In the genomic region with DNA sequence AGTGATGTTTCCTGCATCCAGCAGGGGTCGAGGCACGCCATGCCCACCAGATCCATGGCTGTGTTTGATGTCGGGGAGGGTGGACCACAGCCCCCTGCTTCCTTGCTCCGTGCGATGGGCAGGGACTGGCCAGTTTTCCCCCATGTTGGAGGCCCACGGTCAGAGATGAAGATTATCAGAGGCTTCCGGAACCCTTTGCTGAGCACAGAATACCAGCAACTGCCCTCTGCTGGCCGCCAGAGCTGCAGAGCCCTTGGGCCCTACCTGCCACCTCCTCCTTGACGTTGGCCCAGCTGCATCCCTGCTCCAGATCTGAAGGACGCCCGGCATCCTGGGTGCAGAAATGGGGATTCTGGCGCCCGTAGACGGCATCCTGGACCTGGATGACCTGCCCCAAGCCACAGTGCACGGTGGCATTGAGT, we compare ENCODE assay signal across 8 cellular contexts. TPM values are rescaled to one million over a fixed set of nuclear protein-coding genes. Genes with fewer than 3 reads are reported as not detected.
DNase-seq lines count a peak whose midpoint lies in the region; ATAC-seq, FAIRE-seq and TF ChIP-seq lines count a peak whose summit lies in the region.

No MANE protein-coding gene starts in this region.

- dilution Hi-C loops in keratinocyte (cut with MboI; ENCODE audit: extremely low pct_ligation_motif_present, low sequenced_read_pairs), result no loop called here

- no peaks in the 10 kb centered on the region for H3K9me3 ChIP-seq in WERI-Rb-1 (ENCODE audit: severe bottlenecking)
- H3K9me3 ChIP-seq in keratinocyte (ENCODE audit: control insufficient read depth, low read depth, low read length), result no peaks in the 10 kb centered on the region
- H3K9me3 ChIP-seq in ovary, result no peaks in the 10 kb centered on the region

- no peak overlapping the region for H3K4me2 ChIP-seq in keratinocyte (ENCODE audit: control insufficient read depth, extremely low read depth, insufficient read depth, low read depth, low read length)

- H4K20me1 ChIP-seq in keratinocyte (ENCODE audit: control insufficient read depth, extremely low read depth, insufficient read depth, low read length), result no peaks in the 10 kb centered on the region

- no peak for ATAC-seq in HG02610 (IDR thresholded peaks at IDR 0.05; ENCODE audit: unreplicated experiment)
- no peak for ATAC-seq in GM18517 (IDR thresholded peaks at IDR 0.05; ENCODE audit: unreplicated experiment)

- no peaks in the 10 kb centered on the region for H3K9me1 ChIP-seq in keratinocyte (ENCODE audit: control insufficient read depth, extremely low read depth, insufficient read depth, low read length)

- no peak for TF ChIP-seq POLR2A in H54 (IDR thresholded peaks at IDR 0.05; ENCODE audit: low read depth, low read length)
- TF ChIP-seq POLR2A in ovary (IDR thresholded peaks at IDR 0.05), result no peak

- H2AFZ ChIP-seq in keratinocyte (ENCODE audit: control insufficient read depth, low read length), result no peak overlapping the region

- intact Hi-C loops in ovary (cut with DNase I), result no loop called here

- no peak overlapping the region for H3K9ac ChIP-seq in keratinocyte (ENCODE audit: control insufficient read depth, extremely low read depth, insufficient read depth, low read length)

- H3K27me3 ChIP-seq in WERI-Rb-1 (ENCODE audit: insufficient read depth, low read depth, severe bottlenecking), result no peaks in the 10 kb centered on the region
- H3K27me3 ChIP-seq in keratinocyte (ENCODE audit: control insufficient read depth, extremely low read depth, insufficient read depth, low read length), result peaks cover 3% of the 10 kb centered on the region
- H3K27me3 ChIP-seq in ovary, result no peaks in the 10 kb centered on the region

- peak; percentile 43 for TF ChIP-seq CTCF in WERI-Rb-1 (IDR thresholded peaks at IDR 0.05; ENCODE audit: low read depth, low read length)
- peak in 2 of 3 experiments; percentile 53 to 64 for TF ChIP-seq CTCF in keratinocyte (optimal IDR thresholded peaks at IDR 0.05 in 1 of 3, IDR thresholded peaks at IDR 0.05 in 1 of 3, conservative IDR thresholded peaks at IDR 0.05 in 1 of 3; ENCODE audit: extremely low read depth in 1 of 3, insufficient read depth in 2 of 3, low read length in 3 of 3)
- no peak for TF ChIP-seq CTCF in ovary (IDR thresholded peaks at IDR 0.05)

- no peak overlapping the region for H3K4me3 ChIP-seq in WERI-Rb-1 (ENCODE audit: low read depth, low read length)
- H3K4me3 ChIP-seq in keratinocyte (ENCODE audit: control insufficient read depth in 2 of 3, extremely low read depth in 1 of 3, insufficient read depth in 2 of 3, low read depth in 1 of 3, low read length in 3 of 3), result no peak overlapping the region
- no peak overlapping the region for H3K4me3 ChIP-seq in ovary

- H3K36me3 ChIP-seq in WERI-Rb-1 (no peaks in the 10 kb centered on the region), keratinocyte (ENCODE audit: control insufficient read depth in 2 of 2, extremely low read depth in 1 of 2, insufficient read depth in 2 of 2, low read length in 2 of 2) (no peaks in the 10 kb centered on the region), ovary (no peaks in the 10 kb centered on the region)

- no peak overlapping the region for H3K27ac ChIP-seq in WERI-Rb-1
- H3K27ac ChIP-seq in keratinocyte (ENCODE audit: control insufficient read depth, insufficient read depth, low read length), result no peak overlapping the region
- no peak overlapping the region for H3K27ac ChIP-seq in ovary

- no peak for TF ChIP-seq EP300 in ovary (IDR thresholded peaks at IDR 0.05)

- no peaks in the 10 kb centered on the region for H3K79me2 ChIP-seq in keratinocyte (ENCODE audit: control insufficient read depth, insufficient read depth, low read length)

- DNase-seq in AG20443 (ENCODE audit: low spot score) (peak; percentile 70), H54 (ENCODE audit: insufficient read length, low spot score) (peak; percentile 19), WERI-Rb-1 (no peak), keratinocyte (ENCODE audit: low read depth, low spot score) (no peak), ovary (no peak), NCI-H2227 treated with DMSO at 0.1 percent for 48 hours (lab: John Stamatoyannopoulos, UW) (no peak)

- H3K4me1 ChIP-seq in keratinocyte (ENCODE audit: control insufficient read depth, extremely low read depth, insufficient read depth, low read length) (no peaks in the 10 kb centered on the region), ovary (ENCODE audit: insufficient read depth) (no peaks in the 10 kb centered on the region)

- FAIRE-seq in H54 (lab: Jason Lieb, UNC) (no peak), keratinocyte (lab: Jason Lieb, UNC) (no peak)

- 35 to 52% (median 44%) methylated on average over 8 to 15 of the region's 15 CpGs for WGBS in ovary, 3 donors

RNA-seq across cellular contexts. Expression of a gene that starts 23.7 kb away (rescaled TPM):
- polyA plus RNA-seq in keratinocyte (0.04 to 0.08 TPM (median 0.07 TPM) in 3 replicates), ovary (1 to 10 TPM; 1.0 to 1.1 TPM)
- polyA plus RNA-seq in keratinocyte (2011; ENCODE audit: low read depth), result not detected
- not detected in 2 replicates for polyA plus RNA-seq in keratinocyte (2011; cell fraction: cytosol; rRNA removed)
- polyA plus RNA-seq in keratinocyte (2011; cell fraction: nucleus; rRNA removed), result not detected in 2 replicates
- polyA plus RNA-seq in keratinocyte (2012; ENCODE audit: low replicate concordance), result not detected in 2 replicates
- polyA minus RNA-seq in keratinocyte, result not detected in 3 replicates
- polyA minus RNA-seq in keratinocyte (2011; cell fraction: cytosol; rRNA and poly(A)+ RNA removed), result not detected
- not detected in 2 replicates for polyA minus RNA-seq in keratinocyte (2011; cell fraction: nucleus; rRNA and poly(A)+ RNA removed)
- total RNA-seq in ovary, result 1 to 10 TPM in 2 of 7 donors, under 1 TPM in 5; 0.45 to 2.5 (median 0.83) TPM

Comparison
In these comparisons a context has a peak if more than half of its experiments do, and no peak if none do; other contexts are left out.
1. DNase-seq: peak in AG20443 (single experiment) and H54 (single experiment); none in WERI-Rb-1 (single experiment), keratinocyte (single experiment), ovary (0 of 5) and NCI-H2227 treated with DMSO at 0.1 percent for 48 hours (single experiment).
2. CTCF ChIP-seq: peak in WERI-Rb-1 (single experiment) and keratinocyte (2 of 3); none in ovary (0 of 3).